ENCODE assay signal across 29 cellular contexts in the genomic region with DNA sequence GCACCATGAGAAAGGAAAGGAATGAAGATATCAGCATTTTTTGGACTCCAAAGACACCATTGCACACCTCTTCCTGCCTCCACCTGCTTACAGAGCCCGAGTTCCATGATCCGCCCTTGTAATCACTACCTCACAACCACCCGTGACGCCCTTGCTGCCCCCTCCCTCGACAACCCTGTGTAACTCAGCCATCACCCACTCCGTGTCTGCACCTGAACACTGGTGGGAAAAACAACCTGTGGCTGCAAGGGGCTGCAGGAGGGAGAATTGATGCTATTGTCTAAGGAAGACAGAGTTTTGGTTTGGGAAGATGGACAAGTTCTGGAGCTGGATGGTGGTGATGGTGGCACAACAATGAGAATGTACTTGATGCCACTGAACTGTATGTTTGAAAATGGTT. TPM values are rescaled to one million over a fixed set of nuclear protein-coding genes. Genes with fewer than 3 reads are reported as not detected.
"Had no signal": no experiment of that assay in that cellular context is flagged by ENCODE, and none has a peak within 500 bp of the region (broad histone marks: within the 10 kb centered on the region; RNA-seq: fewer than 3 reads in every experiment).

No MANE protein-coding gene starts in this region.

- H3K27me3 ChIP-seq: testis, thyroid gland, upper lobe of left lung, vagina had no signal

- H3K36me3 ChIP-seq: stomach, suprapubic skin, thoracic aorta, thyroid gland, tibial artery, tibial nerve, transverse colon, upper lobe of left lung, upper lobe of right lung, uterus, vagina had no signal

- H3K9me3 ChIP-seq: stomach, suprapubic skin, testis, thoracic aorta, thyroid gland, tibial artery, tibial nerve, transverse colon, upper lobe of left lung, upper lobe of right lung, uterus, vagina had no signal

- H3K4me1 ChIP-seq: stomach, suprapubic skin, tibial artery, tibial nerve, upper lobe of right lung, uterus, vagina had no signal

- ATAC-seq: stimulated activated effector memory CD8-positive, alpha-beta T cell treated with anti-CD3 and anti-CD28 coated beads, Interleukin-12 subunit alpha, Interleukin-12 subunit beta, amount 100 ng/mL, for 72 hours; stimulated activated memory B cell treated with anti-CD40 and anti-IgM and Interleukin-4, amounts not matched to agents 10 μg/mL and 1 μg/mL and 100 μg/mL, for 72 hours; stimulated activated naive B cell treated with anti-CD40 and anti-IgM and Interleukin-4, amounts not matched to agents 10 μg/mL and 1 μg/mL and 100 μg/mL, for 72 hours; stimulated activated naive CD8-positive, alpha-beta T cell treated with anti-CD3 and anti-CD28 coated beads, Interleukin-15, amount 100 ng/mL, for 72 hours; stimulated activated naive CD8-positive, alpha-beta T cell treated with anti-CD3 and anti-CD28 coated beads, Interleukin-15, Interleukin-2, amounts not matched to agents 100 U/mL and 50 U/mL, for 24 hours; upper lobe of right lung had no signal

- H3K4me3 ChIP-seq: stomach, suprapubic skin, testis, thoracic aorta, thyroid gland, tibial artery, tibial nerve, transverse colon, upper lobe of left lung, upper lobe of right lung, uterus, vagina had no signal

- H3K27ac ChIP-seq: stomach, suprapubic skin, testis, thoracic aorta, thyroid gland, tibial artery, tibial nerve, transverse colon, upper lobe of left lung, upper lobe of right lung, uterus, vagina had no signal

- DNase-seq: stimulated activated CD4-positive, alpha-beta T cell treated with anti-CD3 and anti-CD28 coated beads, Interleukin-2, amount 100 ng/mL, for 48 hours; stimulated activated CD4-positive, alpha-beta T cell treated with anti-CD3 and anti-CD28 coated beads, Interleukin-4, amount 100 ng/mL, for 1 hour; stimulated activated CD4-positive, alpha-beta T cell treated with anti-CD3 and anti-CD28 coated beads, Interleukin-4, amount 100 ng/mL, for 24 hours; stimulated activated CD4-positive, alpha-beta T cell treated with anti-CD3 and anti-CD28 coated beads, Interleukin-4, amount 100 ng/mL, for 4 hours; stimulated activated CD8-positive, alpha-beta memory T cell treated with anti-CD3 and anti-CD28 coated beads, Interleukin-4, amount 100 ng/mL, for 48 hours; stimulated activated naive B cell treated with anti-CD40 and anti-IgM and Interleukin-4, amounts not matched to agents 10 μg/mL and 1 μg/mL and 100 μg/mL, for 72 hours; stimulated activated naive CD4-positive, alpha-beta T cell; stimulated activated naive CD4-positive, alpha-beta T cell treated with Interleukin-2 at 50 U/mL for 16 hours; stimulated activated naive CD8-positive, alpha-beta T cell treated with anti-CD3 and anti-CD28 coated beads, Interleukin-15, amount 100 ng/mL, for 72 hours; stimulated activated naive CD8-positive, alpha-beta T cell treated with anti-CD3 and anti-CD28 coated beads, Interleukin-15, Interleukin-2, amounts not matched to agents 100 U/mL and 50 U/mL, for 24 hours; stomach; substantia nigra; testis; thyroid gland; transverse colon; trophoblast cell; upper lobe of left lung; upper lobe of right lung; uterus had no signal

RNA-seq across cellular contexts. Expression of gene ZIC5, which starts 27.0 kb away (rescaled TPM):
- total RNA-seq: stomach, suprapubic skin, thoracic aorta, thyroid gland, tibial nerve, transverse colon, upper lobe of right lung, ureter, urinary bladder, uterus, vagina had no signal

RNA-seq across cellular contexts. Expression of gene ZIC2, which starts 37.0 kb away (rescaled TPM):
- total RNA-seq: stomach, subcutaneous adipose tissue, suprapubic skin, thoracic aorta, thyroid gland, tibial nerve, transverse colon, upper lobe of right lung, ureter, uterus, vagina had no signal
